10 cellular contexts compared by ENCODE assay signal in the genomic region with DNA sequence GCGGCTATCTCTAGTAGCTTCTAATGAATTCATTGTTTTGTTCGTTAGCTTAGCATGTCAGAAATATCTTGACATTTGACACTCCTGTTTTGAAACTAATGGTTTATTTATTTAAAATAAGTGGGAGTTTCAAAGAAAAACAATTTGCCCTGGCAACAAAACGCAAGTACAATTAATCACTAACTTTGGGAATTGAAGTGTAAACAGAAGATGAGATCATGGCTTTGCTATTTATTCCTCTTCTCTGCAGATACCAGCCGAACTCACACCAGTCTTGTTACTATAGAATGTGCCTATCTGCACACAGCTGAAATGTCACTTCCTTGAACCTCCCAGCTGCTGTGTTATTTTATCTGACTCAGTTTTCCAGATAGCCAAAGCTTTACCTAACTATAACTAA. TPM values are rescaled to one million over a fixed set of nuclear protein-coding genes. Genes with fewer than 3 reads are reported as not detected.
DNase-seq lines count a peak whose midpoint lies in the region; ATAC-seq and TF ChIP-seq lines count a peak whose summit lies in the region.
"Had no signal": no experiment of that assay in that cellular context is flagged by ENCODE, and none has a peak within 500 bp of the region (broad histone marks: within the 10 kb centered on the region; RNA-seq: fewer than 3 reads in every experiment).

No MANE protein-coding gene starts in this region.

- H3K27ac Mint-ChIP-seq in activated CD8-positive, alpha-beta T cell treated with anti-CD3 and anti-CD28 coated beads for 36 hours: no peak overlapping the region
- H3K27ac Mint-ChIP-seq: activated naive CD8-positive, alpha-beta T cell treated with anti-CD3 and anti-CD28 coated beads, Interleukin-2, amount 10 ng/mL, durations not matched to agents 7 days and 5 days had no signal

- H3K4me3 ChIP-seq in astrocyte of the cerebellum (ENCODE audit: low read depth, low read length) (no peak overlapping the region), upper lobe of right lung (no peak overlapping the region)
- H3K4me3 ChIP-seq: GM12878 had no signal

- CTCF ChIA-PET in activated CD8-positive, alpha-beta T cell treated with anti-CD3 and anti-CD28 coated beads for 36 hours (lab: Charles Lee): interaction anchor here (1.3 kb wide), 2 partner anchors 26 to 151 kb away, joined by 3 to 4 read pairs; no protein-coding TSS in a partner anchor

- intact Hi-C loops in upper lobe of right lung (cut with DNase I): no loop called here
- intact Hi-C loops in activated CD8-positive, alpha-beta T cell treated with anti-CD3 and anti-CD28 coated beads for 36 hours (cut with micrococcal nuclease): no loop called here

- H3K9me3 ChIP-seq in upper lobe of right lung: peaks cover 2% of the 10 kb centered on the region

- H3K36me3 Mint-ChIP-seq in activated CD8-positive, alpha-beta T cell treated with anti-CD3 and anti-CD28 coated beads for 36 hours (ENCODE audit: low read depth): no peaks in the 10 kb centered on the region
- H3K36me3 Mint-ChIP-seq: activated naive CD8-positive, alpha-beta T cell treated with anti-CD3 and anti-CD28 coated beads, Interleukin-2, amount 10 ng/mL, durations not matched to agents 7 days and 5 days had no signal

- H3K4me1 Mint-ChIP-seq in activated CD8-positive, alpha-beta T cell treated with anti-CD3 and anti-CD28 coated beads for 36 hours (ENCODE audit: low read depth): no peaks in the 10 kb centered on the region
- H3K4me1 Mint-ChIP-seq: activated naive CD8-positive, alpha-beta T cell treated with anti-CD3 and anti-CD28 coated beads, Interleukin-2, amount 10 ng/mL, durations not matched to agents 7 days and 5 days had no signal

- ATAC-seq in upper lobe of right lung: peak; percentile 54
- ATAC-seq in activated CD8-positive, alpha-beta T cell treated with anti-CD3 and anti-CD28 coated beads for 36 hours: no peak
- ATAC-seq: activated CD4-positive, CD25-positive, alpha-beta regulatory T cell treated with anti-CD3 and anti-CD28 coated beads, Interleukin-2, amount 50 U/mL, for 24 hours; GM12878 had no signal

- TF ChIP-seq CTCF in astrocyte of the cerebellum (IDR thresholded peaks at IDR 0.05; ENCODE audit: low read depth, low read length, missing control alignments) (no peak), upper lobe of right lung (IDR thresholded peaks at IDR 0.05) (no peak)
- no peak for TF ChIP-seq CTCF in activated CD8-positive, alpha-beta T cell treated with anti-CD3 and anti-CD28 coated beads for 36 hours (IDR thresholded peaks at IDR 0.05)

- H3K36me3 ChIP-seq in upper lobe of right lung: no peaks in the 10 kb centered on the region

- H3K4me3 Mint-ChIP-seq in activated CD8-positive, alpha-beta T cell treated with anti-CD3 and anti-CD28 coated beads for 36 hours: no peak overlapping the region
- H3K4me3 Mint-ChIP-seq: activated naive CD8-positive, alpha-beta T cell treated with anti-CD3 and anti-CD28 coated beads, Interleukin-2, amount 10 ng/mL, durations not matched to agents 7 days and 5 days had no signal

- POLR2A ChIA-PET in activated CD8-positive, alpha-beta T cell treated with anti-CD3 and anti-CD28 coated beads for 36 hours (lab: Charles Lee): no interaction called here

- H3K4me1 ChIP-seq in upper lobe of right lung: peaks cover 24% of the 10 kb centered on the region

- no peak overlapping the region for H3K27ac ChIP-seq in upper lobe of right lung

- DNase-seq in HS-5 (ENCODE audit: low read depth) (peak; percentile 50), astrocyte of the cerebellum (ENCODE audit: low read depth) (peak; percentile 48), left kidney (ENCODE audit: low read depth, low spot score) (peak; percentile 77), upper lobe of right lung (no peak), MV-4-11 (lab: John Stamatoyannopoulos, UW) (no peak), ureter (ENCODE audit: low spot score) (no peak)
- no peak for DNase-seq in activated CD8-positive, alpha-beta T cell treated with anti-CD3 and anti-CD28 coated beads for 36 hours
- DNase-seq: activated naive CD8-positive, alpha-beta T cell treated with anti-CD3 and anti-CD28 coated beads, Interleukin-2, amount 10 ng/mL, durations not matched to agents 7 days and 5 days had no signal

- peaks cover 18% of the 10 kb centered on the region for H3K27me3 Mint-ChIP-seq in activated CD8-positive, alpha-beta T cell treated with anti-CD3 and anti-CD28 coated beads for 36 hours

- H3K27me3 ChIP-seq in upper lobe of right lung: no peaks in the 10 kb centered on the region

- in situ Hi-C loops in astrocyte of the cerebellum (cut with HindIII; ENCODE audit: low sequenced_read_pairs): no loop called here

- H3K9me3 Mint-ChIP-seq in activated CD8-positive, alpha-beta T cell treated with anti-CD3 and anti-CD28 coated beads for 36 hours: peaks cover 1% of the 10 kb centered on the region
- H3K9me3 Mint-ChIP-seq: activated naive CD8-positive, alpha-beta T cell treated with anti-CD3 and anti-CD28 coated beads, Interleukin-2, amount 10 ng/mL, durations not matched to agents 7 days and 5 days had no signal

RNA-seq across cellular contexts. Expression of gene MASP1, which starts 27.5 kb away (rescaled TPM):
- 5.9 TPM for total RNA-seq in upper lobe of right lung
- 16.4 TPM for total RNA-seq in ureter
- not detected for total RNA-seq in activated CD8-positive, alpha-beta T cell treated with anti-CD3 and anti-CD28 coated beads for 36 hours
- total RNA-seq: activated naive CD8-positive, alpha-beta T cell treated with anti-CD3 and anti-CD28 coated beads, Interleukin-2, amount 10 ng/mL, durations not matched to agents 7 days and 5 days had no signal

Comparison
In these comparisons a context has a peak if more than half of its experiments do, and no peak if none do; other contexts are left out.
1. DNase-seq: peak in HS-5 (single experiment), astrocyte of the cerebellum (single experiment) and left kidney (single experiment); none in upper lobe of right lung (single experiment), MV-4-11 (single experiment), ureter (single experiment) and activated CD8-positive, alpha-beta T cell treated with anti-CD3 and anti-CD28 coated beads for 36 hours (single experiment).